Comparison of ENCODE assay signal across 10 cellular contexts in the genomic region with DNA sequence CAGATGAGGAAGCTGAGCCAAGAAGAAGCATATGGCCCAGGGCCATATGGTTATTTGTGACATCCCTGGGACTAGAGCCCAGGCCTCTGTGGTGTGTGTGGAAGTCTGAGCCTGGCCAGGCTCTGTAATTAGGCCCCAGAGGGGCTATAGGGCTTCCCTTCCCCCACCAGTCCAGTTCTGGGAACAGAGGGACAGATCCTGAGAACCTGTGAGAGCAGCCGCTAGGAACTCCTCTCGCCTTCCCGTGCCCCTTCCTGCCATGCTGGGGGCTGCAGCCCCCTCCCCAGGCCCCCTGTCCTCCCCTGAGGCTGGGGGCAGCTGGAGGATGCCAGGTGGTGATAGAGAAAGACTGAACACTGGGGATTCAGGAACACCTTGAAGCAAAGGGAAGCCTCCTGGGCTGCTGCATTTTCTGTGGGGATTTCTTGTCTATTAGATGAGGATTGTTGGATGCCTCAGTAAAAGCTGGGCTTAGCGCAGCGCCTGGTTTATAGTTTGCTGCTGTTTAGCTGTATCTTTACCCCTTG. TPM values are rescaled to one million over a fixed set of nuclear protein-coding genes. Genes with fewer than 3 reads are reported as not detected.
DNase-seq lines count a peak whose midpoint lies in the region; TF ChIP-seq lines count a peak whose summit lies in the region.
"Had no signal": no experiment of that assay in that cellular context is flagged by ENCODE, and none has a peak within 500 bp of the region (broad histone marks: within the 10 kb centered on the region; RNA-seq: fewer than 3 reads in every experiment).

No MANE protein-coding gene starts in this region.

- H3K4me2 ChIP-seq in parathyroid adenoma (ENCODE audit: low read length), result no peak overlapping the region

- H3K36me3 Mint-ChIP-seq in glutamatergic neuron (ENCODE audit: unreplicated experiment), result peaks cover 22% of the 10 kb centered on the region
- peaks cover 10% of the 10 kb centered on the region for H3K36me3 Mint-ChIP-seq in activated T-helper 1 cell treated with anti-CD3 and anti-CD28 coated beads, Interleukin-12 subunit alpha, Interleukin-12 subunit beta, Interleukin-2, Interleukin-4 antibody, amounts not matched to agents 30 ng/mL and 10 ng/mL and 1 ng/mL, durations not matched to agents 14 hours and 24 hours and 36 hours (ENCODE audit: low read depth)

- no peaks in the 10 kb centered on the region for H3K4me1 ChIP-seq in parathyroid adenoma

- H3K4me3 ChIP-seq in parathyroid adenoma (ENCODE audit: low read depth, low read length), result no peak overlapping the region

- H3K27ac Mint-ChIP-seq in glutamatergic neuron (ENCODE audit: unreplicated experiment), result peak overlapping the region; percentile 96
- H3K27ac Mint-ChIP-seq in activated T-helper 1 cell treated with anti-CD3 and anti-CD28 coated beads, Interleukin-12 subunit alpha, Interleukin-12 subunit beta, Interleukin-2, Interleukin-4 antibody, amounts not matched to agents 30 ng/mL and 10 ng/mL and 1 ng/mL, durations not matched to agents 14 hours and 24 hours and 36 hours, result no peak overlapping the region
- H3K27ac Mint-ChIP-seq: CD4-positive, alpha-beta T cell had no signal

- peaks cover 23% of the 10 kb centered on the region for H3K4me1 Mint-ChIP-seq in glutamatergic neuron (ENCODE audit: low read depth, unreplicated experiment)
- H3K4me1 Mint-ChIP-seq in activated T-helper 1 cell treated with anti-CD3 and anti-CD28 coated beads, Interleukin-12 subunit alpha, Interleukin-12 subunit beta, Interleukin-2, Interleukin-4 antibody, amounts not matched to agents 30 ng/mL and 10 ng/mL and 1 ng/mL, durations not matched to agents 14 hours and 24 hours and 36 hours (ENCODE audit: low read depth), result no peaks in the 10 kb centered on the region

- no peaks in the 10 kb centered on the region for H3K27me3 ChIP-seq in parathyroid adenoma (ENCODE audit: control insufficient read depth, insufficient read depth, low read length)

- peaks cover 10% of the 10 kb centered on the region for H3K27me3 Mint-ChIP-seq in glutamatergic neuron (ENCODE audit: unreplicated experiment)
- H3K27me3 Mint-ChIP-seq in activated T-helper 1 cell treated with anti-CD3 and anti-CD28 coated beads, Interleukin-12 subunit alpha, Interleukin-12 subunit beta, Interleukin-2, Interleukin-4 antibody, amounts not matched to agents 30 ng/mL and 10 ng/mL and 1 ng/mL, durations not matched to agents 14 hours and 24 hours and 36 hours (ENCODE audit: insufficient read depth), result no peaks in the 10 kb centered on the region
- H3K27me3 Mint-ChIP-seq: CD4-positive, alpha-beta T cell had no signal

- no peaks in the 10 kb centered on the region for H3K9me3 ChIP-seq in parathyroid adenoma (ENCODE audit: control insufficient read depth, low read length)

- peak overlapping the region; percentile 46 for H3K27ac ChIP-seq in C4-2B
- peak overlapping the region; percentile 57 for H3K27ac ChIP-seq in parathyroid adenoma

- intact Hi-C loops in activated T-helper 1 cell treated with anti-CD3 and anti-CD28 coated beads, Interleukin-12 subunit alpha, Interleukin-12 subunit beta, Interleukin-2, Interleukin-4 antibody, amounts not matched to agents 30 ng/mL and 10 ng/mL and 1 ng/mL, durations not matched to agents 14 hours and 24 hours and 36 hours (cut with micrococcal nuclease), result no loop called here

- H3K4me3 Mint-ChIP-seq in glutamatergic neuron (ENCODE audit: unreplicated experiment), result peak overlapping the region; percentile 72
- no peak overlapping the region for H3K4me3 Mint-ChIP-seq in activated T-helper 1 cell treated with anti-CD3 and anti-CD28 coated beads, Interleukin-12 subunit alpha, Interleukin-12 subunit beta, Interleukin-2, Interleukin-4 antibody, amounts not matched to agents 30 ng/mL and 10 ng/mL and 1 ng/mL, durations not matched to agents 14 hours and 24 hours and 36 hours
- H3K4me3 Mint-ChIP-seq: CD4-positive, alpha-beta T cell had no signal

- H3K36me3 ChIP-seq in parathyroid adenoma (ENCODE audit: control insufficient read depth, insufficient read depth, low read length), result no peaks in the 10 kb centered on the region

- H3K79me2 ChIP-seq in parathyroid adenoma, result no peaks in the 10 kb centered on the region

- peaks cover 16% of the 10 kb centered on the region for H3K9me3 Mint-ChIP-seq in glutamatergic neuron (ENCODE audit: unreplicated experiment)
- H3K9me3 Mint-ChIP-seq in activated T-helper 1 cell treated with anti-CD3 and anti-CD28 coated beads, Interleukin-12 subunit alpha, Interleukin-12 subunit beta, Interleukin-2, Interleukin-4 antibody, amounts not matched to agents 30 ng/mL and 10 ng/mL and 1 ng/mL, durations not matched to agents 14 hours and 24 hours and 36 hours, result peaks cover 7% of the 10 kb centered on the region

- DNase-seq in RPMI7951 (ENCODE audit: low read depth) (peak; percentile 22), glutamatergic neuron (peak; percentile 76), GM19238 (ENCODE audit: insufficient read length, low spot score) (no peak), NCI-H345 (lab: John Stamatoyannopoulos, UW) (no peak)
- DNase-seq in activated T-helper 1 cell treated with anti-CD3 and anti-CD28 coated beads, Interleukin-12 subunit alpha, Interleukin-12 subunit beta, Interleukin-2, Interleukin-4 antibody, amounts not matched to agents 30 ng/mL and 10 ng/mL and 1 ng/mL, durations not matched to agents 14 hours and 24 hours and 36 hours (ENCODE audit: low spot score), result no peak
- no peak for DNase-seq in activated CD4-positive, alpha-beta T cell treated with anti-CD3 and anti-CD28 coated beads, Interleukin-2, amount 50 U/mL, for 4 hours
- DNase-seq: NCI-H2227 treated with DMSO at 0.1 percent for 48 hours had no signal

- no peak overlapping the region for H2AFZ ChIP-seq in parathyroid adenoma

- no peak for TF ChIP-seq CTCF in C4-2B (conservative IDR thresholded peaks at IDR 0.05)
- no peak for TF ChIP-seq CTCF in glutamatergic neuron (IDR thresholded peaks at IDR 0.05; ENCODE audit: partially characterized antibody, unreplicated experiment)
- no peak for TF ChIP-seq CTCF in parathyroid adenoma (IDR thresholded peaks at IDR 0.05)

- no peak overlapping the region for H3K9ac ChIP-seq in parathyroid adenoma

RNA-seq across cellular contexts. Expression of a gene that starts 33.3 kb away (rescaled TPM):
- 8.4 and 8.9 TPM in 2 replicates for total RNA-seq in RPMI7951 (2014; rRNA removed; shearing (Covaris generic))
- total RNA-seq in glutamatergic neuron (ENCODE audit: unreplicated experiment), result 41.9 TPM
- total RNA-seq in activated T-helper 1 cell treated with anti-CD3 and anti-CD28 coated beads, Interleukin-12 subunit alpha, Interleukin-12 subunit beta, Interleukin-2, Interleukin-4 antibody, amounts not matched to agents 30 ng/mL and 10 ng/mL and 1 ng/mL, durations not matched to agents 14 hours and 24 hours and 36 hours, result 33.1 and 33.8 TPM in 2 replicates

Comparison
In these comparisons a context has a peak if more than half of its experiments do, and no peak if none do; other contexts are left out.
1. DNase-seq: peak in RPMI7951 (single experiment) and glutamatergic neuron (single experiment); none in GM19238 (single experiment), activated T-helper 1 cell treated with anti-CD3 and anti-CD28 coated beads, Interleukin-12 subunit alpha, Interleukin-12 subunit beta, Interleukin-2, Interleukin-4 antibody, amounts not matched to agents 30 ng/mL and 10 ng/mL and 1 ng/mL, durations not matched to agents 14 hours and 24 hours and 36 hours (single experiment), activated CD4-positive, alpha-beta T cell treated with anti-CD3 and anti-CD28 coated beads, Interleukin-2, amount 50 U/mL, for 4 hours (0 of 2) and NCI-H345 (single experiment).